ENCODE assay signal across 10 cellular contexts in the genomic region with DNA sequence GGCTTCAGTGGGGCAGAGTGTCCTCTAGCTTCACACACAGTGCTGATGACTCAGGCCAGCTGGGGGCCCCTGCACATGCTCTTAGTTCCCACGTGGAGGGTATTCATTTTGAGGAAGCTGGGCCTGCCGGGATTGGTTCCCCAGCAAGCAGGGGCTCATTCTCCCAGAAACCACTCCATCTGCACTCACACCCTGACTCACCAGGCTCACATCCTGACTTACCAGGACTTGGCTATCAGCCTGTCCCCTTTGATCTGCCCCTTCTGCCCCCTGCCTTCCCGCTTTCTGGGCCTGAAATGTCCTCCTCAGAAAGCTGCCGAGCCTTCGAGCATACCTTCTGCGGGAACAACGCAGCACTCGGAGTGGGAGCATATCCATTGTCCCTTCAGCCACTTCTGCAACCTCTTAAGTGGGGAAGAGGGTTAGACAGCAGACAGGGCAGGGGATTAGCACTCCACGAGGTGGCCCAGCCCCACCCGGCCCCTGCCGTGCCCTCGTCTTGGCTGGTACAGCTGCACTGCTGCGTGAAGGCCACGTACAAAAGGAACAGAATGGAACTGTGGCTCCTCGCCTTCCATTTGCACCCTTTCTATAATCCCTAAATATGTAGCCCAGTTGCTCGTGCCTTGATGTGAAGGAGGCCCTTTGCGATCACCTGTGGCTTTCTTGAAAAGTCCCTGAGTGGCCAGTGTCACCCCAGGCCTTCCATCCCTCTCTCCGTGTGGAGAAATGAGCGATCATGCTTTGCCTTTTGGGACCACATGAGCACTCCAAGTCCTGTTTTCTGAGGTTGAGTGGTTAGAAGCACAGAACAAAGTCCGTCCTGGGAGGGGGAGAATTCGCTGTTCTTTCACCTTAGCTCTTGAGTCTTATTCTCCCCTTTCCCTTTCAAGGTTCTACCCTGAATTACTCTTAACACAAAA. TPM values are rescaled to one million over a fixed set of nuclear protein-coding genes. Genes with fewer than 3 reads are reported as not detected.
DNase-seq lines count a peak whose midpoint lies in the region; ATAC-seq and TF ChIP-seq lines count a peak whose summit lies in the region.
"Had no signal": no experiment of that assay in that cellular context is flagged by ENCODE, and none has a peak within 500 bp of the region (broad histone marks: within the 10 kb centered on the region; RNA-seq: fewer than 3 reads in every experiment).

No MANE protein-coding gene starts in this region.

- H3K27ac ChIP-seq in brain microvascular endothelial cell = peak overlapping the region; percentile 93
- H3K27ac ChIP-seq in aorta (ENCODE audit: low read depth in 1 of 2, low read length in 2 of 2) = peak overlapping the region; percentile 47 to 98
- H3K27ac ChIP-seq: KMS-11 had no signal

- no peak overlapping the region for H3K4me3 Mint-ChIP-seq in stimulated activated naive CD8-positive, alpha-beta T cell treated with anti-CD3 and anti-CD28 coated beads, Interleukin-15, amount 100 ng/mL, for 72 hours
- H3K4me3 Mint-ChIP-seq in mesothelial cell of epicardium = no peak overlapping the region
- H3K4me3 Mint-ChIP-seq: activated B cell treated with CpG ODN at 0.5 μM for 24 hours had no signal

- in situ Hi-C loops in brain microvascular endothelial cell (cut with HindIII; ENCODE audit: low pct_ligation_motif_present, low sequenced_read_pairs) = no loop called here

- H3K4me1 ChIP-seq in aorta (ENCODE audit: control insufficient read depth in 1 of 2, insufficient read depth in 2 of 2, low read length in 2 of 2) = peaks cover 0 to 4% of the 10 kb centered on the region in 2 donors

- DNase-seq in stimulated activated naive CD8-positive, alpha-beta T cell treated with anti-CD3 and anti-CD28 coated beads, Interleukin-15, Interleukin-2, amounts not matched to agents 100 U/mL and 50 U/mL, for 24 hours = no peak
- no peak for DNase-seq in stimulated activated naive CD8-positive, alpha-beta T cell treated with anti-CD3 and anti-CD28 coated beads, Interleukin-15, amount 100 ng/mL, for 72 hours
- DNase-seq in brain microvascular endothelial cell (peak; percentile 43), mesothelial cell of epicardium (ENCODE audit: low spot score in 2 of 2, unreplicated experiment in 2 of 2) (no peak), aorta (peak; percentile 65 to 75)
- no peak for DNase-seq in activated CD4-positive, alpha-beta T cell treated with anti-CD3 and anti-CD28 coated beads, Interleukin-2, amount 50 U/mL, for 1 hour
- no peak for DNase-seq in activated CD8-positive, alpha-beta memory T cell treated with anti-CD3 and anti-CD28 coated beads, Interleukin-2, amount 50 U/mL, for 48 hours
- DNase-seq: activated B cell treated with CpG ODN at 0.5 μM for 24 hours had no signal

- WGBS in aorta, 2 donors = 88 to 89% methylated on average over 21 of the region's 21 CpGs

- H3K4me3 ChIP-seq in brain microvascular endothelial cell (ENCODE audit: low read depth, low read length) (no peak overlapping the region), aorta (ENCODE audit: low read length in 2 of 2) (no peak overlapping the region)

- peak; percentile 20 for ATAC-seq in stimulated activated naive CD8-positive, alpha-beta T cell treated with anti-CD3 and anti-CD28 coated beads, Interleukin-15, Interleukin-2, amounts not matched to agents 100 U/mL and 50 U/mL, for 24 hours
- ATAC-seq in stimulated activated naive CD8-positive, alpha-beta T cell treated with anti-CD3 and anti-CD28 coated beads, Interleukin-15, amount 100 ng/mL, for 72 hours = no peak
- ATAC-seq in aorta (ENCODE audit: low FRiP score) = no peak
- no peak for ATAC-seq in HG03196 (IDR thresholded peaks at IDR 0.05; ENCODE audit: unreplicated experiment)

- peaks cover 7% of the 10 kb centered on the region for H3K36me3 Mint-ChIP-seq in mesothelial cell of epicardium

- H3K9me3 ChIP-seq in aorta (ENCODE audit: control insufficient read depth, low read length) = no peaks in the 10 kb centered on the region

- H3K4me1 Mint-ChIP-seq in stimulated activated naive CD8-positive, alpha-beta T cell treated with anti-CD3 and anti-CD28 coated beads, Interleukin-15, amount 100 ng/mL, for 72 hours = no peaks in the 10 kb centered on the region
- H3K4me1 Mint-ChIP-seq in mesothelial cell of epicardium = peaks cover 55% of the 10 kb centered on the region

- H3K27ac Mint-ChIP-seq in stimulated activated naive CD8-positive, alpha-beta T cell treated with anti-CD3 and anti-CD28 coated beads, Interleukin-15, amount 100 ng/mL, for 72 hours = peak overlapping the region in 1 of 2 donors; percentile 90
- peak overlapping the region; percentile 99 for H3K27ac Mint-ChIP-seq in mesothelial cell of epicardium
- H3K27ac Mint-ChIP-seq: activated B cell treated with CpG ODN at 0.5 μM for 24 hours had no signal

- TF ChIP-seq CTCF in brain microvascular endothelial cell (IDR thresholded peaks at IDR 0.05; ENCODE audit: low read depth, low read length, missing control alignments) = no peak
- TF ChIP-seq CTCF in mesothelial cell of epicardium (IDR thresholded peaks at IDR 0.05; ENCODE audit: unreplicated experiment) = no peak

- H3K36me3 ChIP-seq in brain microvascular endothelial cell (replicated peaks) (peaks cover 6% of the 10 kb centered on the region), aorta (ENCODE audit: control insufficient read depth in 1 of 2, insufficient read depth in 2 of 2, low read length in 1 of 2) (no peaks in the 10 kb centered on the region)

- H3K27me3 Mint-ChIP-seq in stimulated activated naive CD8-positive, alpha-beta T cell treated with anti-CD3 and anti-CD28 coated beads, Interleukin-15, amount 100 ng/mL, for 72 hours = no peaks in the 10 kb centered on the region
- no peaks in the 10 kb centered on the region for H3K27me3 Mint-ChIP-seq in mesothelial cell of epicardium (ENCODE audit: low read depth)
- H3K27me3 Mint-ChIP-seq: activated B cell treated with CpG ODN at 0.5 μM for 24 hours had no signal

- no peaks in the 10 kb centered on the region for H3K27me3 ChIP-seq in brain microvascular endothelial cell (replicated peaks)
- no peaks in the 10 kb centered on the region for H3K27me3 ChIP-seq in aorta (ENCODE audit: control insufficient read depth in 1 of 2, insufficient read depth in 2 of 2, low read length in 1 of 2)

- peaks cover 0 to 12% of the 10 kb centered on the region in 2 donors for H3K9me3 Mint-ChIP-seq in stimulated activated naive CD8-positive, alpha-beta T cell treated with anti-CD3 and anti-CD28 coated beads, Interleukin-15, amount 100 ng/mL, for 72 hours
- H3K9me3 Mint-ChIP-seq in mesothelial cell of epicardium = no peaks in the 10 kb centered on the region
- H3K9me3 Mint-ChIP-seq: activated B cell treated with CpG ODN at 0.5 μM for 24 hours had no signal

- intact Hi-C loops in aorta (cut with DNase I) = no loop called here

RNA-seq across cellular contexts. Expression of gene TPCN1, which starts 26.1 kb away (rescaled TPM):
- total RNA-seq in mesothelial cell of epicardium = 40.0 to 46.0 TPM (median 42.7 TPM) in 3 replicates
- 100 to 1,000 TPM in 1 of 2 donors, 10 to 100 TPM in 1; 65.9 to 128 TPM for total RNA-seq in aorta
- polyA plus RNA-seq in aorta = 100 to 1,000 TPM in 1 of 2 donors, 10 to 100 TPM in 1; 21.4 to 108 TPM

Comparison
In these comparisons a context has a peak if more than half of its experiments do, and no peak if none do; other contexts are left out.
1. DNase-seq: peak in brain microvascular endothelial cell (single experiment) and aorta (2 of 2); none in stimulated activated naive CD8-positive, alpha-beta T cell treated with anti-CD3 and anti-CD28 coated beads, Interleukin-15, Interleukin-2, amounts not matched to agents 100 U/mL and 50 U/mL, for 24 hours (single experiment), stimulated activated naive CD8-positive, alpha-beta T cell treated with anti-CD3 and anti-CD28 coated beads, Interleukin-15, amount 100 ng/mL, for 72 hours (0 of 2), mesothelial cell of epicardium (0 of 2), activated CD4-positive, alpha-beta T cell treated with anti-CD3 and anti-CD28 coated beads, Interleukin-2, amount 50 U/mL, for 1 hour (single experiment) and activated CD8-positive, alpha-beta memory T cell treated with anti-CD3 and anti-CD28 coated beads, Interleukin-2, amount 50 U/mL, for 48 hours (single experiment).